In the genomic region with DNA sequence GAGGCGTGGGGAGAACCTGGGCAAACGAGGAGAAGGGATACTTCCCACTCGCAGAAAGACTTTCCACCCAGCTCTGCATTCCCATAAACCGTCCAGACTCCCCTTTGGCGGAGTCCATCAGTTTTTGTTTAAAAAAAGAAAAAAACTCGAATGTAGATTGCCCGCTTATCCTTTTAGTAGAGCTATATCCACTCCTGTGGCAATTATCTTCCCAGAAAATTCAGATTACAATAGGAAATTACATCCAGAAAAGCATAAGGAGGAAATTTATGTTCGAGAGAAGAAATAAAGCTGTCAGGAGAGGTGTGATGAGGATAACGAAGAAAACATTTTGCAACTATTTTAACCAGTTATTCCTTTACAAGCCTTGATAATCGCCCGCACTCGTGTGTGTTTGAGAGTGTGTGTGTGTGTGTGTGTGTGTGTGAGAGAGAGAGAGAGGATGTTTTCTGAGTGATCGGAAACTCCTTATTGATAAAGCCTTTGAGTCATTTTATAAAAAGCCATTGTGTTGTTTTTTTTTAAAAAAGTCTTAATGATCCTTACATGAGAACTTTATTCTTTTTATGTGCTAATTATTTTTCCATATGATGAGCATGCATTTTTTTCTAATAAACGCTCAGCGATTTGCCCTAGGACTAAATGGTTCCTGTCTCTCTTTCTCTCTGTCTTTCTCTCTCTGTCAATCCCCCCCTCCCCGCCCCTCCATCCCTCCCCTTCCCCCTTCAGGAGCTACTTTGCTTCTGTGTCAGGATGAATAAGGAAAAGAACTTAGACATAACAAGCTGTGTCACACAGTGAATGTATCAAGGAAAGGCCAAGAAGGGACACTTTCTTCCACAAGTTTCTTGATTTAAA, we compare ENCODE assay signal across 2 cellular contexts.
TF ChIP-seq lines count a peak whose summit lies in the region.

No MANE protein-coding gene starts in this region.

TF ChIP-seq in K562, 482 proteins besides CTCF, POLR2A, EP300 and RAD21 (continues in another document):
- TF ChIP-seq FOSL1 (tag; conservative IDR thresholded peaks at IDR 0.05) = 0 out of 2 replicates have a peak, but pooled peaks have one; percentile 23
- TF ChIP-seq ZNF668 (CRISPR knock-in tag; IDR thresholded peaks at IDR 0.05) = no peak
- TF ChIP-seq, protein P1, sequence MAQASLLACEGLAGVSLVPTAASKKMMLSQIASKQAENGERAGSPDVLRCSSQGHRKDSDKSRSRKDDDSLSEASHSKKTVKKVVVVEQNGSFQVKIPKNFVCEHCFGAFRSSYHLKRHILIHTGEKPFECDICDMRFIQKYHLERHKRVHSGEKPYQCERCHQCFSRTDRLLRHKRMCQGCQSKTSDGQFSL (CRISPR knock-in tag; IDR thresholded peaks at IDR 0.05) = no peak
- TF ChIP-seq, protein P1 (tag; IDR thresholded peaks at IDR 0.05) = peak in 1 of 2 experiments; percentile 59; a peak in 1 of 4 replicates
- TF ChIP-seq ARNT (IDR thresholded peaks at IDR 0.05) = 0 out of 4 replicates have a peak, but pooled peaks of 1 of the 2 experiments have one; percentile 16
- TF ChIP-seq, protein P2, sequence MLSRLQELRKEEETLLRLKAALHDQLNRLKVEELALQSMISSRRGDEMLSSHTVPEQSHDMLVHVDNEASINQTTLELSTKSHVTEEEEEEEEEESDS (CRISPR knock-in tag; IDR thresholded peaks at IDR 0.05) = no peak
- TF ChIP-seq, protein P3, sequence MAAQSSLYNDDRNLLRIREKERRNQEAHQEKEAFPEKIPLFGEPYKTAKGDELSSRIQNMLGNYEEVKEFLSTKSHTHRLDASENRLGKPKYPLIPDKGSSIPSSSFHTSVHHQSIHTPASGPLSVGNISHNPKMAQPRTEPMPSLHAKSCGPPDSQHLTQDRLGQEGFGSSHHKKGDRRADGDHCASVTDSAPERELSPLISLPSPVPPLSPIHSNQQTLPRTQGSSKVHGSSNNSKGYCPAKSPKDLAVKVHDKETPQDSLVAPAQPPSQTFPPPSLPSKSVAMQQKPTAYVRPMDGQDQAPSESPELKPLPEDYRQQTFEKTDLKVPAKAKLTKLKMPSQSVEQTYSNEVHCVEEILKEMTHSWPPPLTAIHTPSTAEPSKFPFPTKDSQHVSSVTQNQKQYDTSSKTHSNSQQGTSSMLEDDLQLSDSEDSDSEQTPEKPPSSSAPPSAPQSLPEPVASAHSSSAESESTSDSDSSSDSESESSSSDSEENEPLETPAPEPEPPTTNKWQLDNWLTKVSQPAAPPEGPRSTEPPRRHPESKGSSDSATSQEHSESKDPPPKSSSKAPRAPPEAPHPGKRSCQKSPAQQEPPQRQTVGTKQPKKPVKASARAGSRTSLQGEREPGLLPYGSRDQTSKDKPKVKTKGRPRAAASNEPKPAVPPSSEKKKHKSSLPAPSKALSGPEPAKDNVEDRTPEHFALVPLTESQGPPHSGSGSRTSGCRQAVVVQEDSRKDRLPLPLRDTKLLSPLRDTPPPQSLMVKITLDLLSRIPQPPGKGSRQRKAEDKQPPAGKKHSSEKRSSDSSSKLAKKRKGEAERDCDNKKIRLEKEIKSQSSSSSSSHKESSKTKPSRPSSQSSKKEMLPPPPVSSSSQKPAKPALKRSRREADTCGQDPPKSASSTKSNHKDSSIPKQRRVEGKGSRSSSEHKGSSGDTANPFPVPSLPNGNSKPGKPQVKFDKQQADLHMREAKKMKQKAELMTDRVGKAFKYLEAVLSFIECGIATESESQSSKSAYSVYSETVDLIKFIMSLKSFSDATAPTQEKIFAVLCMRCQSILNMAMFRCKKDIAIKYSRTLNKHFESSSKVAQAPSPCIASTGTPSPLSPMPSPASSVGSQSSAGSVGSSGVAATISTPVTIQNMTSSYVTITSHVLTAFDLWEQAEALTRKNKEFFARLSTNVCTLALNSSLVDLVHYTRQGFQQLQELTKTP (IDR thresholded peaks at IDR 0.05; ENCODE audit: low read depth in 1 of 2, partially characterized antibody in 2 of 2) = peak in 1 of 2 experiments; percentile 13
- TF ChIP-seq, protein P4, sequence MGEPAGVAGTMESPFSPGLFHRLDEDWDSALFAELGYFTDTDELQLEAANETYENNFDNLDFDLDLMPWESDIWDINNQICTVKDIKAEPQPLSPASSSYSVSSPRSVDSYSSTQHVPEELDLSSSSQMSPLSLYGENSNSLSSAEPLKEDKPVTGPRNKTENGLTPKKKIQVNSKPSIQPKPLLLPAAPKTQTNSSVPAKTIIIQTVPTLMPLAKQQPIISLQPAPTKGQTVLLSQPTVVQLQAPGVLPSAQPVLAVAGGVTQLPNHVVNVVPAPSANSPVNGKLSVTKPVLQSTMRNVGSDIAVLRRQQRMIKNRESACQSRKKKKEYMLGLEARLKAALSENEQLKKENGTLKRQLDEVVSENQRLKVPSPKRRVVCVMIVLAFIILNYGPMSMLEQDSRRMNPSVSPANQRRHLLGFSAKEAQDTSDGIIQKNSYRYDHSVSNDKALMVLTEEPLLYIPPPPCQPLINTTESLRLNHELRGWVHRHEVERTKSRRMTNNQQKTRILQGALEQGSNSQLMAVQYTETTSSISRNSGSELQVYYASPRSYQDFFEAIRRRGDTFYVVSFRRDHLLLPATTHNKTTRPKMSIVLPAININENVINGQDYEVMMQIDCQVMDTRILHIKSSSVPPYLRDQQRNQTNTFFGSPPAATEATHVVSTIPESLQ (CRISPR knock-in tag; IDR thresholded peaks at IDR 0.05) = 0 out of 2 replicates have a peak, but pooled peaks have one; percentile 7
- no peak for TF ChIP-seq ZNF436 (CRISPR knock-in tag; IDR thresholded peaks at IDR 0.05)
- TF ChIP-seq SMARCC2 (IDR thresholded peaks at IDR 0.05; ENCODE audit: low read depth) = 0 out of 2 replicates have a peak, but pooled peaks have one; percentile 17
- TF ChIP-seq ASH1L (IDR thresholded peaks at IDR 0.05; ENCODE audit: borderline replicate concordance, low read depth, partially characterized antibody) = peak; percentile 12
- TF ChIP-seq SMARCE1 (IDR thresholded peaks at IDR 0.05) = 0 out of 2 replicates have a peak, but pooled peaks have one; percentile 11
- no peak for TF ChIP-seq NONO (IDR thresholded peaks at IDR 0.05; ENCODE audit: low read depth in 2 of 2, low read length in 1 of 2)
- no peak for TF ChIP-seq RFX5 (IDR thresholded peaks at IDR 0.05; ENCODE audit: low read depth, low read length)
- no peak for TF ChIP-seq MCM5 (IDR thresholded peaks at IDR 0.05; ENCODE audit: low read depth)
- TF ChIP-seq MYNN (IDR thresholded peaks at IDR 0.05) = no peak
- no peak for TF ChIP-seq MYNN (CRISPR knock-in tag; IDR thresholded peaks at IDR 0.05)
- TF ChIP-seq GATA2 (CRISPR knock-in tag; IDR thresholded peaks at IDR 0.05) = no peak
- 0 out of 2 replicates have a peak, but pooled peaks have one; percentile 31 for TF ChIP-seq ARID1B (IDR thresholded peaks at IDR 0.05)
- TF ChIP-seq ZNF316 (IDR thresholded peaks at IDR 0.05) = peak; percentile 87
- no peak for TF ChIP-seq RFX7 (CRISPR knock-in tag; IDR thresholded peaks at IDR 0.05)
- TF ChIP-seq, protein P5, sequence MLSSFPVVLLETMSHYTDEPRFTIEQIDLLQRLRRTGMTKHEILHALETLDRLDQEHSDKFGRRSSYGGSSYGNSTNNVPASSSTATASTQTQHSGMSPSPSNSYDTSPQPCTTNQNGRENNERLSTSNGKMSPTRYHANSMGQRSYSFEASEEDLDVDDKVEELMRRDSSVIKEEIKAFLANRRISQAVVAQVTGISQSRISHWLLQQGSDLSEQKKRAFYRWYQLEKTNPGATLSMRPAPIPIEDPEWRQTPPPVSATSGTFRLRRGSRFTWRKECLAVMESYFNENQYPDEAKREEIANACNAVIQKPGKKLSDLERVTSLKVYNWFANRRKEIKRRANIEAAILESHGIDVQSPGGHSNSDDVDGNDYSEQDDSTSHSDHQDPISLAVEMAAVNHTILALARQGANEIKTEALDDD (IDR thresholded peaks at IDR 0.05) = 0 out of 2 replicates have a peak, but pooled peaks have one; percentile 27
- peak; percentile 60 for TF ChIP-seq C11orf30 (IDR thresholded peaks at IDR 0.05; ENCODE audit: low read depth)

TF ChIP-seq in HepG2, 621 proteins besides CTCF, POLR2A, EP300 and RAD21 (continues in another document):
- TF ChIP-seq HNF4G (IDR thresholded peaks at IDR 0.05; ENCODE audit: borderline replicate concordance, low read depth, low read length) (no peak), HNF4G (CRISPR knock-in tag; IDR thresholded peaks at IDR 0.05; ENCODE audit: borderline replicate concordance, low read depth) (no peak), ZNF83 (CRISPR knock-in tag; IDR thresholded peaks at IDR 0.05; ENCODE audit: borderline replicate concordance) (no peak), RFX3 (CRISPR knock-in tag; IDR thresholded peaks at IDR 0.05) (no peak), ZNF660 (CRISPR knock-in tag; IDR thresholded peaks at IDR 0.05; ENCODE audit: borderline replicate concordance, low read depth) (no peak), ZFYVE20 (CRISPR knock-in tag; IDR thresholded peaks at IDR 0.05; ENCODE audit: borderline replicate concordance, low read depth) (no peak), ZNF709 (CRISPR knock-in tag; IDR thresholded peaks at IDR 0.05) (0 out of 2 replicates have a peak, but pooled peaks have one; percentile 21), NFE2 (CRISPR knock-in tag; IDR thresholded peaks at IDR 0.05) (no peak), ZNF441 (CRISPR knock-in tag; IDR thresholded peaks at IDR 0.05; ENCODE audit: borderline replicate concordance) (no peak), ZNF598 (CRISPR knock-in tag; IDR thresholded peaks at IDR 0.05; ENCODE audit: borderline replicate concordance) (no peak), SYNCRIP (IDR thresholded peaks at IDR 0.05; ENCODE audit: insufficient read depth, low read depth, low read length) (no peak), BRCA1 (CRISPR knock-in tag; IDR thresholded peaks at IDR 0.05) (0 out of 2 replicates have a peak, but pooled peaks have one; percentile 14), ZNF12 (CRISPR knock-in tag; IDR thresholded peaks at IDR 0.05) (0 out of 2 replicates have a peak, but pooled peaks have one; percentile 5), HNRNPK (IDR thresholded peaks at IDR 0.05; ENCODE audit: low read depth, low read length, poor library complexity, severe bottlenecking) (peak; percentile 63), ZBTB7B (CRISPR knock-in tag; IDR thresholded peaks at IDR 0.05) (no peak)
- TF ChIP-seq, protein P6, sequence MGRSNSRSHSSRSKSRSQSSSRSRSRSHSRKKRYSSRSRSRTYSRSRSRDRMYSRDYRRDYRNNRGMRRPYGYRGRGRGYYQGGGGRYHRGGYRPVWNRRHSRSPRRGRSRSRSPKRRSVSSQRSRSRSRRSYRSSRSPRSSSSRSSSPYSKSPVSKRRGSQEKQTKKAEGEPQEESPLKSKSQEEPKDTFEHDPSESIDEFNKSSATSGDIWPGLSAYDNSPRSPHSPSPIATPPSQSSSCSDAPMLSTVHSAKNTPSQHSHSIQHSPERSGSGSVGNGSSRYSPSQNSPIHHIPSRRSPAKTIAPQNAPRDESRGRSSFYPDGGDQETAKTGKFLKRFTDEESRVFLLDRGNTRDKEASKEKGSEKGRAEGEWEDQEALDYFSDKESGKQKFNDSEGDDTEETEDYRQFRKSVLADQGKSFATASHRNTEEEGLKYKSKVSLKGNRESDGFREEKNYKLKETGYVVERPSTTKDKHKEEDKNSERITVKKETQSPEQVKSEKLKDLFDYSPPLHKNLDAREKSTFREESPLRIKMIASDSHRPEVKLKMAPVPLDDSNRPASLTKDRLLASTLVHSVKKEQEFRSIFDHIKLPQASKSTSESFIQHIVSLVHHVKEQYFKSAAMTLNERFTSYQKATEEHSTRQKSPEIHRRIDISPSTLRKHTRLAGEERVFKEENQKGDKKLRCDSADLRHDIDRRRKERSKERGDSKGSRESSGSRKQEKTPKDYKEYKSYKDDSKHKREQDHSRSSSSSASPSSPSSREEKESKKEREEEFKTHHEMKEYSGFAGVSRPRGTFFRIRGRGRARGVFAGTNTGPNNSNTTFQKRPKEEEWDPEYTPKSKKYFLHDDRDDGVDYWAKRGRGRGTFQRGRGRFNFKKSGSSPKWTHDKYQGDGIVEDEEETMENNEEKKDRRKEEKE (IDR thresholded peaks at IDR 0.05) = no peak
- TF ChIP-seq, protein P7, sequence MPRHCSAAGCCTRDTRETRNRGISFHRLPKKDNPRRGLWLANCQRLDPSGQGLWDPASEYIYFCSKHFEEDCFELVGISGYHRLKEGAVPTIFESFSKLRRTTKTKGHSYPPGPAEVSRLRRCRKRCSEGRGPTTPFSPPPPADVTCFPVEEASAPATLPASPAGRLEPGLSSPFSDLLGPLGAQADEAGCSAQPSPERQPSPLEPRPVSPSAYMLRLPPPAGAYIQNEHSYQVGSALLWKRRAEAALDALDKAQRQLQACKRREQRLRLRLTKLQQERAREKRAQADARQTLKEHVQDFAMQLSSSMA (CRISPR knock-in tag; IDR thresholded peaks at IDR 0.05) = no peak
- TF ChIP-seq, protein P8, sequence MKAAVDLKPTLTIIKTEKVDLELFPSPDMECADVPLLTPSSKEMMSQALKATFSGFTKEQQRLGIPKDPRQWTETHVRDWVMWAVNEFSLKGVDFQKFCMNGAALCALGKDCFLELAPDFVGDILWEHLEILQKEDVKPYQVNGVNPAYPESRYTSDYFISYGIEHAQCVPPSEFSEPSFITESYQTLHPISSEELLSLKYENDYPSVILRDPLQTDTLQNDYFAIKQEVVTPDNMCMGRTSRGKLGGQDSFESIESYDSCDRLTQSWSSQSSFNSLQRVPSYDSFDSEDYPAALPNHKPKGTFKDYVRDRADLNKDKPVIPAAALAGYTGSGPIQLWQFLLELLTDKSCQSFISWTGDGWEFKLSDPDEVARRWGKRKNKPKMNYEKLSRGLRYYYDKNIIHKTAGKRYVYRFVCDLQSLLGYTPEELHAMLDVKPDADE (CRISPR knock-in tag; IDR thresholded peaks at IDR 0.05) = 0 out of 2 replicates have a peak, but pooled peaks have one; percentile 5
- TF ChIP-seq, protein P9, sequence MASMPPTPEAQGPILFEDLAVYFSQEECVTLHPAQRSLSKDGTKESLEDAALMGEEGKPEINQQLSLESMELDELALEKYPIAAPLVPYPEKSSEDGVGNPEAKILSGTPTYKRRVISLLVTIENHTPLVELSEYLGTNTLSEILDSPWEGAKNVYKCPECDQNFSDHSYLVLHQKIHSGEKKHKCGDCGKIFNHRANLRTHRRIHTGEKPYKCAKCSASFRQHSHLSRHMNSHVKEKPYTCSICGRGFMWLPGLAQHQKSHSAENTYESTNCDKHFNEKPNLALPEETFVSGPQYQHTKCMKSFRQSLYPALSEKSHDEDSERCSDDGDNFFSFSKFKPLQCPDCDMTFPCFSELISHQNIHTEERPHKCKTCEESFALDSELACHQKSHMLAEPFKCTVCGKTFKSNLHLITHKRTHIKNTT (CRISPR knock-in tag; IDR thresholded peaks at IDR 0.05) = no peak
- TF ChIP-seq, protein P10, sequence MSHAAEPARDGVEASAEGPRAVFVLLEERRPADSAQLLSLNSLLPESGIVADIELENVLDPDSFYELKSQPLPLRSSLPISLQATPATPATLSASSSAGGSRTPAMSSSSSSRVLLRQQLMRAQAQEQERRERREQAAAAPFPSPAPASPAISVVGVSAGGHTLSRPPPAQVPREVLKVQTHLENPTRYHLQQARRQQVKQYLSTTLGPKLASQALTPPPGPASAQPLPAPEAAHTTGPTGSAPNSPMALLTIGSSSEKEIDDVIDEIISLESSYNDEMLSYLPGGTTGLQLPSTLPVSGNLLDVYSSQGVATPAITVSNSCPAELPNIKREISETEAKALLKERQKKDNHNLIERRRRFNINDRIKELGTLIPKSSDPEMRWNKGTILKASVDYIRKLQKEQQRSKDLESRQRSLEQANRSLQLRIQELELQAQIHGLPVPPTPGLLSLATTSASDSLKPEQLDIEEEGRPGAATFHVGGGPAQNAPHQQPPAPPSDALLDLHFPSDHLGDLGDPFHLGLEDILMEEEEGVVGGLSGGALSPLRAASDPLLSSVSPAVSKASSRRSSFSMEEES (CRISPR knock-in tag; IDR thresholded peaks at IDR 0.05) = no peak
